ENCODE assay signal across 10 cellular contexts in the genomic region with DNA sequence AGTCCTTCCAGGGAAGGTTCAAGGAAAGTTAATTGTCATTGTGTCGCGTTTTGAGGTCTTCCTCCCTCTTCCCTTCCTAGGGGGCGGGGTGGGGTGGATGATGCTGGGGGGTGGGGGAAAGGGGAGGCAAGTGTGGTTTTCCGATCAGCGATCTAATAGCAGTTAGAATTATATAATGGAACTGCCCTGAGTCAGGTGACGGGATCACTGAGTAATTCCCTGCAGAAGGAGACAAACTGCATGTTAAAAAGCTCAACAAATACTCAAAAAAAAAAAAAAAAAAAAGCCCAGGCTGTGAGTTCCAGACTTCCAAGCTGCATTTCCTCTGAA.
DNase-seq lines count a peak whose midpoint lies in the region; ATAC-seq and TF ChIP-seq lines count a peak whose summit lies in the region.
"Had no signal": no experiment of that assay in that cellular context is flagged by ENCODE, and none has a peak within 500 bp of the region (broad histone marks: within the 10 kb centered on the region; RNA-seq: fewer than 3 reads in every experiment).

No MANE protein-coding gene starts in this region.

- peak overlapping the region; percentile 51 for H3K27ac Mint-ChIP-seq in T-helper 17 cell

- peak overlapping the region; percentile 71 for H3K4me3 ChIP-seq in fibroblast of mammary gland (ENCODE audit: control insufficient read depth, low read depth, low read length)
- peak overlapping the region; percentile 54 to 64 (median 60) for H3K4me3 ChIP-seq in sigmoid colon

- no peak for TF ChIP-seq EP300 in sigmoid colon (IDR thresholded peaks at IDR 0.05)

- DNase-seq in G401 (ENCODE audit: low spot score): peak; percentile 3
- no peak for DNase-seq in T-helper 17 cell
- no peak for DNase-seq in fibroblast of mammary gland (ENCODE audit: low read depth)
- no peak for DNase-seq in sigmoid colon
- DNase-seq in NCI-H1436 treated with DMSO at 0.1 percent for 48 hours (lab: John Stamatoyannopoulos, UW): no peak
- no peak for DNase-seq in dedifferentiated amniotic fluid mesenchymal stem cell (ENCODE audit: extremely low spot score)
- DNase-seq: NCI-H2081 treated with DMSO at 0.1 percent for 48 hours had no signal

- H3K27me3 Mint-ChIP-seq in T-helper 17 cell: peaks cover 67% of the 10 kb centered on the region

- TF ChIP-seq POLR2A in sigmoid colon (IDR thresholded peaks at IDR 0.05): no peak

- H3K27me3 ChIP-seq in sigmoid colon: peaks cover 0 to 5% (median 0%) of the 10 kb centered on the region in 3 donors

- no peaks in the 10 kb centered on the region for H3K36me3 ChIP-seq in sigmoid colon

- H3K36me3 Mint-ChIP-seq in T-helper 17 cell (ENCODE audit: low read depth): peaks cover 5% of the 10 kb centered on the region

- ATAC-seq in T-helper 17 cell: no peak
- no peak for ATAC-seq in HG03045 (IDR thresholded peaks at IDR 0.05; ENCODE audit: unreplicated experiment)
- no peak for ATAC-seq in HG02981 (IDR thresholded peaks at IDR 0.05; ENCODE audit: unreplicated experiment)

- no peaks in the 10 kb centered on the region for H3K9me3 ChIP-seq in T-helper 17 cell (ENCODE audit: control insufficient read depth, low read length, poor library complexity, severe bottlenecking)
- H3K9me3 ChIP-seq in sigmoid colon: no peaks in the 10 kb centered on the region

- in situ Hi-C loops in G401 (cut with HindIII; ENCODE audit: low sequenced_read_pairs): no loop called here

- peaks cover 22% of the 10 kb centered on the region for H3K4me1 Mint-ChIP-seq in T-helper 17 cell

- H3K27ac ChIP-seq in sigmoid colon: peak overlapping the region; percentile 60 to 73 (median 66)
- H3K27ac ChIP-seq: epithelial cell of prostate had no signal

- 0 to 13% methylated on average over 6 of the region's 6 CpGs for WGBS in sigmoid colon, 2 donors

- TF ChIP-seq CTCF in fibroblast of mammary gland (conservative IDR thresholded peaks at IDR 0.05; ENCODE audit: control insufficient read depth, insufficient read depth, low read depth, low read length) (no peak), sigmoid colon (IDR thresholded peaks at IDR 0.05) (no peak)

- peak overlapping the region; percentile 92 for H3K4me3 Mint-ChIP-seq in T-helper 17 cell

- H3K4me1 ChIP-seq in sigmoid colon: peaks cover 0 to 16% (median 7%) of the 10 kb centered on the region in 4 donors

- intact Hi-C loops in sigmoid colon (cut with DNase I): loop anchor here (2.0 kb wide), 1 partner anchor 374 kb away; no protein-coding TSS in a partner anchor
